ENCODE assay signal across 8 cellular contexts in genomic region chr6:3023663-3024483, GRCh38. TPM values are rescaled to one million over a fixed set of nuclear protein-coding genes. Genes with fewer than 3 reads are reported as not detected.
DNase-seq lines count a peak whose midpoint lies in the region; ATAC-seq and TF ChIP-seq lines count a peak whose summit lies in the region.

No MANE protein-coding gene starts in this region.

- peaks cover 0 to 20% (median 4%) of the 10 kb centered on the region in 9 donors for H3K36me3 ChIP-seq in heart right ventricle
- no peaks in the 10 kb centered on the region for H3K36me3 ChIP-seq in rectal smooth muscle tissue (ENCODE audit: control insufficient read depth, insufficient read depth, low read length)
- no peaks in the 10 kb centered on the region for H3K36me3 ChIP-seq in uterus

- TF ChIP-seq CTCF in heart right ventricle (IDR thresholded peaks at IDR 0.05): no peak
- no peak for TF ChIP-seq CTCF in uterus (IDR thresholded peaks at IDR 0.05)

- peak; percentile 33 to 63 for TF ChIP-seq POLR2A in uterus (IDR thresholded peaks at IDR 0.05)

- peak overlapping the region; percentile 73 to 96 (median 91) for H3K27ac ChIP-seq in heart right ventricle
- peak overlapping the region; percentile 93 for H3K27ac ChIP-seq in rectal smooth muscle tissue (ENCODE audit: low read depth, low read length)
- H3K27ac ChIP-seq in uterus: peak overlapping the region; percentile 81 to 89

- 32 to 48% methylated on average over 32 of the region's 32 CpGs for WGBS in heart right ventricle, 2 donors

- DNase-seq in Daoy (ENCODE audit: low read depth) (peak; percentile 99), SK-N-DZ (ENCODE audit: low spot score) (peak; percentile 17), heart right ventricle (peak; percentile 94 to 95), uterus (peak; percentile 90 to 92)
- DNase-seq in activated naive CD4-positive, alpha-beta T cell treated with anti-CD3 and anti-CD28 coated beads, Interleukin-2, amount 50 U/mL, for 16 hours: peak; percentile 89

- peak; percentile 45; the same call in 1 of the 2 replicates for TF ChIP-seq EP300 in Ishikawa (IDR thresholded peaks at IDR 0.05; ENCODE audit: borderline replicate concordance)

- intact Hi-C loops in heart right ventricle (cut with DNase I): loop anchor here in 3 of 10 donors (1.0 to 2.0 kb wide), 4 partner anchors 22 to 29 kb away; partner anchors contain the start of gene NQO2 (in 1 of the 3)
- intact Hi-C loops in uterus (cut with DNase I; ENCODE audit: low total_unique reads): no loop called here

- H3K4me1 ChIP-seq in heart right ventricle (peaks cover 0 to 64% (median 26%) of the 10 kb centered on the region in 9 donors), rectal smooth muscle tissue (ENCODE audit: control insufficient read depth, insufficient read depth, low read length) (peaks cover 4% of the 10 kb centered on the region), uterus (no peaks in the 10 kb centered on the region)

- H3K9ac ChIP-seq in rectal smooth muscle tissue (ENCODE audit: low read length): peak overlapping the region; percentile 60

- H3K27me3 ChIP-seq in heart right ventricle (no peaks in the 10 kb centered on the region), rectal smooth muscle tissue (ENCODE audit: control insufficient read depth, insufficient read depth, low read length) (no peaks in the 10 kb centered on the region), uterus (no peaks in the 10 kb centered on the region)

- peak overlapping the region; percentile 34 to 67 (median 56) for H3K4me3 ChIP-seq in heart right ventricle
- peak overlapping the region; percentile 73 for H3K4me3 ChIP-seq in rectal smooth muscle tissue (ENCODE audit: low read length)
- H3K4me3 ChIP-seq in uterus: peak overlapping the region; percentile 32 to 47

- no peaks in the 10 kb centered on the region for H3K9me3 ChIP-seq in heart right ventricle
- no peaks in the 10 kb centered on the region for H3K9me3 ChIP-seq in uterus

- TF ChIP-seq RAD21 in Ishikawa (IDR thresholded peaks at IDR 0.05; ENCODE audit: low read depth): no peak

- ATAC-seq in GM21717 (IDR thresholded peaks at IDR 0.05; ENCODE audit: unreplicated experiment) (peak; percentile 78), heart right ventricle (peak; percentile 96 to 98 (median 97))

TF ChIP-seq in Ishikawa, 13 proteins besides CTCF, POLR2A, EP300 and RAD21:
- TF ChIP-seq TAF1 (IDR thresholded peaks at IDR 0.05; ENCODE audit: low read depth) (no peak), TEAD4 (IDR thresholded peaks at IDR 0.05) (peak; percentile 15; the same call in 1 of the 2 replicates), CEBPB (IDR thresholded peaks at IDR 0.05) (no peak), YY1 (IDR thresholded peaks at IDR 0.05; ENCODE audit: low read depth) (no peak), MAX (IDR thresholded peaks at IDR 0.05) (peak; percentile 96), ZBTB7A (IDR thresholded peaks at IDR 0.05; ENCODE audit: low read depth) (no peak), TCF12 (IDR thresholded peaks at IDR 0.05; ENCODE audit: low read depth) (peak; percentile 73), EGR1 (IDR thresholded peaks at IDR 0.05) (no peak), FOXM1 (IDR thresholded peaks at IDR 0.05; ENCODE audit: borderline replicate concordance, low read depth) (no peak), CREB1 (IDR thresholded peaks at IDR 0.05; ENCODE audit: low read depth) (no peak), REST (IDR thresholded peaks at IDR 0.05; ENCODE audit: low read depth) (no peak), NFIC (IDR thresholded peaks at IDR 0.05) (no peak)
- TF ChIP-seq, protein P1, sequence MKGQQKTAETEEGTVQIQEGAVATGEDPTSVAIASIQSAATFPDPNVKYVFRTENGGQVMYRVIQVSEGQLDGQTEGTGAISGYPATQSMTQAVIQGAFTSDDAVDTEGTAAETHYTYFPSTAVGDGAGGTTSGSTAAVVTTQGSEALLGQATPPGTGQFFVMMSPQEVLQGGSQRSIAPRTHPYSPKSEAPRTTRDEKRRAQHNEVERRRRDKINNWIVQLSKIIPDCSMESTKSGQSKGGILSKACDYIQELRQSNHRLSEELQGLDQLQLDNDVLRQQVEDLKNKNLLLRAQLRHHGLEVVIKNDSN (IDR thresholded peaks at IDR 0.05): 0 out of 2 replicates have a peak, but pooled peaks have one; percentile 10

RNA-seq across cellular contexts. Expression of gene NQO2, which starts 24.2 kb away (rescaled TPM):
- total RNA-seq in Daoy (2014; rRNA removed; shearing (Covaris generic)): 8.5 and 17.5 TPM in 2 replicates
- polyA plus RNA-seq in SK-N-DZ (2014; cell fraction: cytosol; rRNA removed): 5.3 and 5.4 TPM in 2 replicates
- polyA plus RNA-seq in SK-N-DZ (2014; cell fraction: nucleus; rRNA removed): 2.5 and 2.8 TPM in 2 replicates
- total RNA-seq in heart right ventricle (10 to 100 TPM; 29.5 to 88.4 (median 48.2) TPM), uterus (10 to 100 TPM in 3 of 4 donors, 1 to 10 TPM in 1; 7.8 to 50.3 (median 21.6) TPM)
- polyA plus RNA-seq in heart right ventricle: 100 to 1,000 TPM in 1 of 2 donors, 10 to 100 TPM in 1; 52.3 to 107 TPM

RNA-seq across cellular contexts. Expression of gene RIPK1, which starts 44.4 kb away (rescaled TPM):
- 14.7 and 16.3 TPM in 2 replicates for total RNA-seq in Daoy (2014; rRNA removed; shearing (Covaris generic))
- 2.3 and 3.1 TPM in 2 replicates for polyA plus RNA-seq in SK-N-DZ (2014; cell fraction: cytosol; rRNA removed)
- 2.6 and 3.3 TPM in 2 replicates for polyA plus RNA-seq in SK-N-DZ (2014; cell fraction: nucleus; rRNA removed)
- total RNA-seq in heart right ventricle (10 to 100 TPM in 2 of 10 donors, 1 to 10 TPM in 8; 5.1 to 12.2 (median 6.4) TPM), uterus (10 to 100 TPM; 11.5 to 35.0 (median 30.1) TPM)
- polyA plus RNA-seq in heart right ventricle: 10 to 100 TPM in 1 of 2 donors, 1 to 10 TPM in 1; 6.1 to 12.9 TPM

RNA-seq across cellular contexts. Expression of gene SERPINB6, which starts 52.5 kb away (rescaled TPM):
- total RNA-seq in Daoy (2014; rRNA removed; shearing (Covaris generic)): 38.7 and 46.4 TPM in 2 replicates
- polyA plus RNA-seq in SK-N-DZ (2014; cell fraction: cytosol; rRNA removed): 24.6 and 26.2 TPM in 2 replicates
- 22.0 and 25.7 TPM in 2 replicates for polyA plus RNA-seq in SK-N-DZ (2014; cell fraction: nucleus; rRNA removed)
- total RNA-seq in heart right ventricle: 100 to 1,000 TPM; 163 to 261 (median 183) TPM
- 100 to 1,000 TPM; 138 to 153 TPM for polyA plus RNA-seq in heart right ventricle
- total RNA-seq in uterus: 100 to 1,000 TPM in 3 of 4 donors, 10 to 100 TPM in 1; 84.9 to 266 (median 203) TPM

Comparison
In these comparisons a context has a peak if more than half of its experiments do, and no peak if none do; other contexts are left out.
1. Peak in every context shown above with its lines: DNase-seq, ATAC-seq, H3K4me3 ChIP-seq and H3K27ac ChIP-seq.
2. DNase-seq: peak in every context shown above with its lines; median percentile 99 in Daoy; 94 in heart right ventricle; 91 in uterus; 89 in activated naive CD4-positive, alpha-beta T cell treated with anti-CD3 and anti-CD28 coated beads, Interleukin-2, amount 50 U/mL, for 16 hours; 17 in SK-N-DZ.